8 cellular contexts compared by ENCODE assay signal in the genomic region with DNA sequence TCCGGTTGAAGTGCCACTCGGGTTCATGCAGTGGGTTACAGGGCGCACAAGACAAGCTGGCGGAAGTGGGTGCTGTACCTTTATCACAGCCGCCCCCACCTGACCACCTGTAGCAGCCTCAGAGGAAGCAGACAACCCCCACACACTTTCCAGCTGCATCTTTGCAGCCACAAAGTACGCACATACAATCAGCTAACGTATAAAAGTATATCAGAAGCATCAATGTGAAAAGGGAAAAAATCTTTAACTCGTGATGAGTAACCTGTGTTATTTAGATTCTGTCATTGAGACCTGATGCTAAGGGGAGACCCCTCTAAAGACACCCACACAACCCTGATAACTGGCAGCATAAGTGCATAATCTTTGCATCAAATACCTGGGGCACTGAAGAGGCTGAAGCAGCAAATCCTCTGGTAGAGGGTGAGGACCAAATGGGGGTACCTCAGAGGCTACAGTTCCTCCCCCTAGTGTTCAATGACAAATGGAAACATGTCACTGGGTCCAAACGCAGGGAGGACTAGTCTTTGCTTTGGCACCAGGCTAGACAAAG. TPM values are rescaled to one million over a fixed set of nuclear protein-coding genes. Genes with fewer than 3 reads are reported as not detected.
DNase-seq lines count a peak whose midpoint lies in the region; ATAC-seq, FAIRE-seq and TF ChIP-seq lines count a peak whose summit lies in the region.

No MANE protein-coding gene starts in this region.

- peaks cover 3% of the 10 kb centered on the region for H3K4me1 Mint-ChIP-seq in endodermal cell

- peaks cover 13% of the 10 kb centered on the region for H3K9me3 ChIP-seq in endodermal cell (ENCODE audit: control insufficient read depth, low read length)

- peak; percentile 66 to 91 for DNase-seq in activated CD4-positive, alpha-beta T cell treated with anti-CD3 and anti-CD28 coated beads, Interleukin-2, amount 50 U/mL, for 24 hours (ENCODE audit: low read depth in 1 of 2, low spot score in 1 of 2)
- DNase-seq in endodermal cell (no peak), GM12892 (ENCODE audit: insufficient read length) (no peak), HuH-7 (ENCODE audit: low spot score) (no peak), COR-L47 (lab: John Stamatoyannopoulos, UW) (no peak), AG08395 (ENCODE audit: low spot score) (no peak)
- peak; percentile 78 for DNase-seq in stimulated activated CD8-positive, alpha-beta memory T cell treated with anti-CD3 and anti-CD28 coated beads, Interleukin-15, amount 100 ng/mL, for 1 hour (ENCODE audit: low read depth)

- H3K36me3 Mint-ChIP-seq in endodermal cell (ENCODE audit: low read depth), result peaks cover 23% of the 10 kb centered on the region

- WGBS in endodermal cell (ENCODE audit: insufficient coverage in 1 of 2, insufficient read length in 1 of 2), 2 experiments, result 91 to 100% methylated on average over 3 to 9 of the region's 9 CpGs

- no peaks in the 10 kb centered on the region for H3K27me3 ChIP-seq in endodermal cell (ENCODE audit: control insufficient read depth, insufficient read depth, low read length, poor library complexity, severe bottlenecking)

- H3K4me3 Mint-ChIP-seq in endodermal cell, result no peak overlapping the region

- no peak overlapping the region for H3K27ac ChIP-seq in endodermal cell (ENCODE audit: low read depth, low read length)

- H3K4me3 ChIP-seq in endodermal cell (ENCODE audit: low read length), result no peak overlapping the region

- no peaks in the 10 kb centered on the region for H3K4me1 ChIP-seq in endodermal cell (ENCODE audit: control insufficient read depth, insufficient read depth, low read length)

- TF ChIP-seq POLR2A in GM12892 (IDR thresholded peaks at IDR 0.05; ENCODE audit: low read depth, low read length), result no peak

- peaks cover 18% of the 10 kb centered on the region for H3K36me3 ChIP-seq in endodermal cell (ENCODE audit: control insufficient read depth, insufficient read depth, low read length)

- no peak overlapping the region for H3K9ac ChIP-seq in endodermal cell (ENCODE audit: extremely low read depth, low read length, poor library complexity, severe bottlenecking)

- no peak for FAIRE-seq in GM12892 (lab: Jason Lieb, UNC)

- TF ChIP-seq CTCF in endodermal cell (conservative IDR thresholded peaks at IDR 0.05), result peak; percentile 57

- peak; percentile 72 for ATAC-seq in GM21447 (IDR thresholded peaks at IDR 0.05; ENCODE audit: unreplicated experiment)

- H3K9me3 Mint-ChIP-seq in endodermal cell, result peaks cover 16% of the 10 kb centered on the region

- H3K27ac Mint-ChIP-seq in endodermal cell, result no peak overlapping the region

- no peaks in the 10 kb centered on the region for H3K27me3 Mint-ChIP-seq in endodermal cell (ENCODE audit: insufficient read depth)

RNA-seq across cellular contexts. Expression of a gene that starts 22.1 kb away (rescaled TPM):
- total RNA-seq in endodermal cell, result 10 to 100 TPM; 11.0 to 22.3 TPM
- polyA plus RNA-seq in endodermal cell (2013, experiment 1 of 2), result 11.1 TPM
- polyA plus RNA-seq in endodermal cell (2013, experiment 2 of 2), result 10.0 TPM
- polyA plus RNA-seq in GM12892 (2012; ENCODE audit: missing spikeins), result 0.02 TPM

Comparison
In these comparisons a context has a peak if more than half of its experiments do, and no peak if none do; other contexts are left out.
1. DNase-seq: peak in activated CD4-positive, alpha-beta T cell treated with anti-CD3 and anti-CD28 coated beads, Interleukin-2, amount 50 U/mL, for 24 hours (2 of 2) and stimulated activated CD8-positive, alpha-beta memory T cell treated with anti-CD3 and anti-CD28 coated beads, Interleukin-15, amount 100 ng/mL, for 1 hour (single experiment); none in endodermal cell (single experiment), GM12892 (single experiment), HuH-7 (single experiment), COR-L47 (single experiment) and AG08395 (single experiment).